12 cellular contexts compared by ENCODE assay signal in the genomic region with DNA sequence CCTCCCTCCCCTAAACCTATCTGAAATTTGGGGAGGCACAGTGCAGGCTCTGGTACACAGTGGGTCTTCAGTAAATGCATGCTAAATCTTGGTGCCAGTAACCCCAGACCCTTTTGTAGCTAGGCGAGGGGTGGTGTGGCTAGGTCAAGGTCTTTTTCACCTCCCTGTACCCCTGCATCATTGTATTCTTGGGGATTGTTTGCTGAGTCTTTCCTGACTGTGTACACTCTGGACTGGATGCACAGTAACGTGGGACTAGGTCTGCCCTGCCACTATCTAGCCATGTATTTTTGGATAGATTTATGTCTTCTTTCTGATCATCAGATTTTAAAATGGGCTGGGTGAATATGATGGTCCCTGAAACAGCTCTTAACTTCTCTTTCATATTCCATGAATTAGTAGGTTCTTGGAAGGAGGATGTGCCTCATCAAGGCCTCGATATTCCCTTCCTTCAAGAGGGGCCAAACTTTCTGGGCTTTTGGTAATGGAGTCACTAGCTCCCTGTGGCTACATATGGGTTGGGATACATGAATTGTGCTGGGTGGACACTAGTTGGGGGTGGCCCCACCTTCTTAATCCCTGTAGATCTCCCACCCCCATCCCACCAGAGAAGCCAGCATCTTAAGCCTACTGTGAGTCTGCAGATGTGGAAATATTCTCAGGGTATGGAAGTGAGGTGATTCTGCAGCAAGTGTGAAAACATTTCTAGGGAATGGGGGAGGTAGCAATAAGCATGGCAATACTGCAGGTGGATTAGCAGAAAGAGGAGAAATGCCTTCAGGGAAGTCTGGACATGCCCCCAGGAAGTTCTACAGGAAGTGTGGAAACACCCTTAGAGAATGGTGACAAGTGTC. TPM values are rescaled to one million over a fixed set of nuclear protein-coding genes. Genes with fewer than 3 reads are reported as not detected.
DNase-seq lines count a peak whose midpoint lies in the region; ATAC-seq and TF ChIP-seq lines count a peak whose summit lies in the region.
"Had no signal": no experiment of that assay in that cellular context is flagged by ENCODE, and none has a peak within 500 bp of the region (broad histone marks: within the 10 kb centered on the region; RNA-seq: fewer than 3 reads in every experiment).

No MANE protein-coding gene starts in this region.

- no peaks in the 10 kb centered on the region for H3K27me3 ChIP-seq in CD4-positive, alpha-beta memory T cell (ENCODE audit: insufficient read depth, low read length)
- H3K27me3 ChIP-seq in left lung: peaks cover 0 to 4% of the 10 kb centered on the region in 2 donors
- H3K27me3 ChIP-seq in gastrocnemius medialis: no peaks in the 10 kb centered on the region

- no peak for TF ChIP-seq POLR2A in gastrocnemius medialis (IDR thresholded peaks at IDR 0.05)

- CTCF ChIA-PET in CD4-positive, alpha-beta memory T cell (lab: Charles Lee; ENCODE audit: partially characterized antibody): interaction anchor here (2.9 to 8.8 kb wide), 2 partner anchors 166 to 394 kb away, joined by 30 to 148 read pairs; no protein-coding TSS in a partner anchor

- no peak overlapping the region for H3K27ac ChIP-seq in CD4-positive, alpha-beta memory T cell (ENCODE audit: low read depth, low read length)
- H3K27ac ChIP-seq in left lung: peak overlapping the region; percentile 100
- H3K27ac ChIP-seq in gastrocnemius medialis: peak overlapping the region; percentile 94 to 100 (median 95)

- no peaks in the 10 kb centered on the region for H3K9me3 ChIP-seq in CD4-positive, alpha-beta memory T cell (ENCODE audit: control insufficient read depth in 1 of 2, low read length in 2 of 2)
- H3K9me3 ChIP-seq in left lung: no peaks in the 10 kb centered on the region
- no peaks in the 10 kb centered on the region for H3K9me3 ChIP-seq in gastrocnemius medialis

- H3K4me1 Mint-ChIP-seq in CD4-positive, alpha-beta memory T cell: peaks cover 19 to 64% (median 27%) of the 10 kb centered on the region in 4 donors
- H3K4me1 Mint-ChIP-seq in activated T-helper 17 cell treated with anti-CD3 and anti-CD28 coated beads, Interleukin-2, amount 50 U/mL, for 72 hours: peaks cover 18% of the 10 kb centered on the region

- H3K4me1 ChIP-seq in CD4-positive, alpha-beta memory T cell (ENCODE audit: insufficient read depth, low read length): peaks cover 33% of the 10 kb centered on the region
- H3K4me1 ChIP-seq in left lung (peaks cover 9 to 51% of the 10 kb centered on the region in 2 donors), gastrocnemius medialis (peaks cover 32 to 53% of the 10 kb centered on the region in 2 donors)

- no peak for TF ChIP-seq CTCF in left lung (IDR thresholded peaks at IDR 0.05)
- TF ChIP-seq CTCF in gastrocnemius medialis (IDR thresholded peaks at IDR 0.05 in 4 of 5, conservative IDR thresholded peaks at IDR 0.05 in 1 of 5): no peak

- H3K36me3 Mint-ChIP-seq in CD4-positive, alpha-beta memory T cell: peaks cover 0 to 12% of the 10 kb centered on the region in 2 donors
- H3K36me3 Mint-ChIP-seq in activated T-helper 17 cell treated with anti-CD3 and anti-CD28 coated beads, Interleukin-2, amount 50 U/mL, for 72 hours (ENCODE audit: low read depth): peaks cover 4% of the 10 kb centered on the region

- no peaks in the 10 kb centered on the region for H3K36me3 ChIP-seq in CD4-positive, alpha-beta memory T cell (ENCODE audit: insufficient read depth, low read length)
- no peaks in the 10 kb centered on the region for H3K36me3 ChIP-seq in left lung
- H3K36me3 ChIP-seq in gastrocnemius medialis: no peaks in the 10 kb centered on the region

- peak overlapping the region in 5 of 8 donors; percentile 45 to 98 (median 51) for H3K4me3 Mint-ChIP-seq in CD4-positive, alpha-beta memory T cell
- peak overlapping the region; percentile 89 for H3K4me3 Mint-ChIP-seq in activated T-helper 17 cell treated with anti-CD3 and anti-CD28 coated beads, Interleukin-2, amount 50 U/mL, for 72 hours

- DNase-seq in CD4-positive, alpha-beta memory T cell: no peak
- DNase-seq in left lung (no peak), gastrocnemius medialis (no peak), NCI-H2196 treated with DMSO at 0.1 percent for 48 hours (lab: John Stamatoyannopoulos, UW; ENCODE audit: unreplicated experiment) (no peak)
- DNase-seq: amniotic stem cell; NCI-H2107; SHP77; stimulated activated naive CD4-positive, alpha-beta T cell treated with Interleukin-2 at 50 U/mL for 16 hours had no signal

- no peak for ATAC-seq in activated T-helper 17 cell treated with anti-CD3 and anti-CD28 coated beads, Interleukin-2, amount 50 U/mL, for 72 hours (replicated peaks)
- no peak for ATAC-seq in left lung
- no peak for ATAC-seq in gastrocnemius medialis
- no peak for ATAC-seq in HG02642 (IDR thresholded peaks at IDR 0.05; ENCODE audit: poor library complexity, unreplicated experiment)
- ATAC-seq in HG02973 (IDR thresholded peaks at IDR 0.05; ENCODE audit: unreplicated experiment): no peak
- no peak for ATAC-seq in GM21423 (IDR thresholded peaks at IDR 0.05; ENCODE audit: unreplicated experiment)

- peak overlapping the region; percentile 87 to 99 (median 98) for H3K27ac Mint-ChIP-seq in CD4-positive, alpha-beta memory T cell
- H3K27ac Mint-ChIP-seq in activated T-helper 17 cell treated with anti-CD3 and anti-CD28 coated beads, Interleukin-2, amount 50 U/mL, for 72 hours: peak overlapping the region; percentile 44

- intact Hi-C loops in CD4-positive, alpha-beta memory T cell (cut with micrococcal nuclease): no loop called here
- intact Hi-C loops in left lung (cut with DNase I) (loop anchor here in 1 of 2 donors (10.0 kb wide), 1 partner anchor 171 kb away; no protein-coding TSS in a partner anchor), gastrocnemius medialis (cut with DNase I; ENCODE audit: low total_unique reads) (loop anchor here (5.0 kb wide), 1 partner anchor 169 kb away; no protein-coding TSS in a partner anchor)

- H3K27me3 Mint-ChIP-seq in CD4-positive, alpha-beta memory T cell: no peaks in the 10 kb centered on the region
- H3K27me3 Mint-ChIP-seq in activated T-helper 17 cell treated with anti-CD3 and anti-CD28 coated beads, Interleukin-2, amount 50 U/mL, for 72 hours: peaks cover 3% of the 10 kb centered on the region

- H3K4me3 ChIP-seq in CD4-positive, alpha-beta memory T cell (ENCODE audit: low read length in 2 of 2): no peak overlapping the region
- no peak overlapping the region for H3K4me3 ChIP-seq in left lung
- peak overlapping the region in 1 of 4 donors; percentile 74 for H3K4me3 ChIP-seq in gastrocnemius medialis

- H3K9me3 Mint-ChIP-seq in CD4-positive, alpha-beta memory T cell: peaks cover 0 to 5% (median 0%) of the 10 kb centered on the region in 8 donors
- no peaks in the 10 kb centered on the region for H3K9me3 Mint-ChIP-seq in activated T-helper 17 cell treated with anti-CD3 and anti-CD28 coated beads, Interleukin-2, amount 50 U/mL, for 72 hours

- POLR2A ChIA-PET in CD4-positive, alpha-beta memory T cell (lab: Charles Lee; ENCODE audit: partially characterized antibody): interaction anchor here (1.0 kb wide), 1 partner anchor 404 kb away, joined by 3 read pairs; a partner anchor contains a TSS

- in situ Hi-C loops in gastrocnemius medialis (cut with MboI; ENCODE audit: low sequenced_read_pairs in 4 of 4): loop anchor here in 1 of 4 donors (25.0 kb wide), 1 partner anchor 169 kb away; no protein-coding TSS in a partner anchor

RNA-seq across cellular contexts. Expression of a gene that starts 2.1 kb away (rescaled TPM):
- total RNA-seq in CD4-positive, alpha-beta memory T cell: 1 to 10 TPM in 1 of 2 experiments, under 1 TPM in 1; 0.86 to 1.2 TPM
- polyA plus RNA-seq in CD4-positive, alpha-beta memory T cell: under 1 TPM in 1 of 2 donors, not detected in 1; 0.23 TPM
- 1 to 10 TPM; 4.1 to 9.2 TPM for total RNA-seq in activated T-helper 17 cell treated with anti-CD3 and anti-CD28 coated beads, Interleukin-2, amount 50 U/mL, for 72 hours
- 10 to 100 TPM; 13.2 to 41.5 TPM for total RNA-seq in left lung
- total RNA-seq in gastrocnemius medialis: 10 to 100 TPM in 2 of 4 donors, 1 to 10 TPM in 2; 2.9 to 26.7 (median 11.1) TPM

RNA-seq across cellular contexts. Expression of a gene that starts 29.4 kb away (rescaled TPM):
- 10 to 100 TPM; 15.1 to 18.2 TPM for total RNA-seq in CD4-positive, alpha-beta memory T cell
- 10 to 100 TPM; 24.1 to 34.2 TPM for polyA plus RNA-seq in CD4-positive, alpha-beta memory T cell
- 10 to 100 TPM; 17.3 to 23.0 TPM for total RNA-seq in activated T-helper 17 cell treated with anti-CD3 and anti-CD28 coated beads, Interleukin-2, amount 50 U/mL, for 72 hours
- 10 to 100 TPM; 17.0 to 18.9 TPM for total RNA-seq in left lung
- total RNA-seq in gastrocnemius medialis: 10 to 100 TPM; 12.8 to 14.1 (median 13.7) TPM
